ENCODE assay signal across 1 cellular context in the genomic region with DNA sequence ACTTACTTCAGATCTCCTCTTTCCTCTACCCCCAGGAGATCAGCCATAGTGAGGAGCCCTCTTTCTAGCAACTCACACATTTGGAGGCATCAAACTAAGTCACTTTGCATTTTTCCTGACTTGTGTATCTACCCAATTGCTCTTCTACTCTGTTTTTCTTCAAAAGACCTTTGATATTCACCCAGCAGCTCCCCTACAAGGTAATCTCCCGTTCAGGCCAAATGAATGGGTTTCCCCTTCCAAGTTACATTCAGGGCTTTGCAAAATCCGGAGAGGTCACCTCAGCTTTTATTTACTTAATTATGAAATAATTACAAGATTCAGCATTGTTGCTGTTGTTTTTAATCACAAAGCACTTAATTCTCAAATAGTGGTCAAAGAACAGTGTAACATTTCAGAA.
TF ChIP-seq lines count a peak whose summit lies in the region.

No MANE protein-coding gene starts in this region.

TF ChIP-seq in GM23338, 12 proteins besides CTCF, POLR2A, EP300 and RAD21 (continued from another document):
- TF ChIP-seq ZNF462 (CRISPR knock-in tag; IDR thresholded peaks at IDR 0.05) (no peak), ZNF331 (CRISPR knock-in tag; IDR thresholded peaks at IDR 0.05; ENCODE audit: low read depth) (no peak), NANOG (IDR thresholded peaks at IDR 0.05; ENCODE audit: borderline replicate concordance) (no peak), EZH2 (IDR thresholded peaks at IDR 0.05; ENCODE audit: low read depth, unreplicated experiment) (no peak), POLR2AphosphoS5 (IDR thresholded peaks at IDR 0.05; ENCODE audit: low read depth) (no peak), ZNF114 (CRISPR knock-in tag; IDR thresholded peaks at IDR 0.05) (no peak), STAT1 (IDR thresholded peaks at IDR 0.05; ENCODE audit: unreplicated experiment) (no peak), JUNB (IDR thresholded peaks at IDR 0.05; ENCODE audit: unreplicated experiment) (no peak)
- TF ChIP-seq, protein P1, sequence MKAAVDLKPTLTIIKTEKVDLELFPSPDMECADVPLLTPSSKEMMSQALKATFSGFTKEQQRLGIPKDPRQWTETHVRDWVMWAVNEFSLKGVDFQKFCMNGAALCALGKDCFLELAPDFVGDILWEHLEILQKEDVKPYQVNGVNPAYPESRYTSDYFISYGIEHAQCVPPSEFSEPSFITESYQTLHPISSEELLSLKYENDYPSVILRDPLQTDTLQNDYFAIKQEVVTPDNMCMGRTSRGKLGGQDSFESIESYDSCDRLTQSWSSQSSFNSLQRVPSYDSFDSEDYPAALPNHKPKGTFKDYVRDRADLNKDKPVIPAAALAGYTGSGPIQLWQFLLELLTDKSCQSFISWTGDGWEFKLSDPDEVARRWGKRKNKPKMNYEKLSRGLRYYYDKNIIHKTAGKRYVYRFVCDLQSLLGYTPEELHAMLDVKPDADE (IDR thresholded peaks at IDR 0.05) = no peak
TF ChIP-seq in GM23338: peak in this region for 0.
